Comparison of ENCODE assay signal across 1 cellular context in genomic region chr20:33825340-33826269, GRCh38.
TF ChIP-seq lines count a peak whose summit lies in the region.

No MANE protein-coding gene starts in this region.

TF ChIP-seq in HepG2, 621 proteins besides CTCF, POLR2A, EP300 and RAD21 (continued from another document and continues in another):
- TF ChIP-seq DZIP1 (CRISPR knock-in tag; IDR thresholded peaks at IDR 0.05) (no peak), NFKBIZ (CRISPR knock-in tag; IDR thresholded peaks at IDR 0.05) (no peak), TOPORS (CRISPR knock-in tag; IDR thresholded peaks at IDR 0.05) (no peak; the same call in 1 of the 2 replicates), RARG (CRISPR knock-in tag; IDR thresholded peaks at IDR 0.05; ENCODE audit: low read depth) (no peak), ZNF275 (CRISPR knock-in tag; IDR thresholded peaks at IDR 0.05; ENCODE audit: borderline replicate concordance) (no peak), MNT (IDR thresholded peaks at IDR 0.05) (no peak), THAP7 (CRISPR knock-in tag; IDR thresholded peaks at IDR 0.05) (no peak), ZSCAN25 (CRISPR knock-in tag; IDR thresholded peaks at IDR 0.05) (peak; percentile 54; the same call in 1 of the 2 replicates), ELK4 (CRISPR knock-in tag; IDR thresholded peaks at IDR 0.05; ENCODE audit: borderline replicate concordance) (no peak), ARNT (IDR thresholded peaks at IDR 0.05) (no peak), ZBTB7B (CRISPR knock-in tag; IDR thresholded peaks at IDR 0.05) (no peak), PAWR (CRISPR knock-in tag; IDR thresholded peaks at IDR 0.05; ENCODE audit: borderline replicate concordance) (no peak), BCL6 (CRISPR knock-in tag; IDR thresholded peaks at IDR 0.05) (peak; percentile 61), HNF4G (IDR thresholded peaks at IDR 0.05; ENCODE audit: borderline replicate concordance, low read depth, low read length) (peak; percentile 80), HNF4G (CRISPR knock-in tag; IDR thresholded peaks at IDR 0.05; ENCODE audit: borderline replicate concordance, low read depth) (peak; percentile 29; the same call in 1 of the 2 replicates), SAP130 (CRISPR knock-in tag; IDR thresholded peaks at IDR 0.05; ENCODE audit: low read depth) (peak; percentile 32; the same call in 1 of the 2 replicates), ZNF570 (CRISPR knock-in tag; IDR thresholded peaks at IDR 0.05; ENCODE audit: borderline replicate concordance) (no peak), RARA (CRISPR knock-in tag; IDR thresholded peaks at IDR 0.05) (no peak; the same call in none of the 2 replicates), ZNF720 (CRISPR knock-in tag; IDR thresholded peaks at IDR 0.05) (peak; percentile 32; the same call in 1 of the 2 replicates), ZNF367 (CRISPR knock-in tag; IDR thresholded peaks at IDR 0.05; ENCODE audit: borderline replicate concordance) (no peak), ZNF292 (CRISPR knock-in tag; IDR thresholded peaks at IDR 0.05; ENCODE audit: borderline replicate concordance, low read depth) (peak; percentile 34; the same call in 1 of the 2 replicates), PAF1 (CRISPR knock-in tag; IDR thresholded peaks at IDR 0.05) (no peak), SOX6 (IDR thresholded peaks at IDR 0.05) (no peak), SOX6 (CRISPR knock-in tag; IDR thresholded peaks at IDR 0.05) (peak; percentile 92), MAX (IDR thresholded peaks at IDR 0.05) (peak; percentile 27; the same call in 1 of the 2 replicates), ZNF235 (CRISPR knock-in tag; IDR thresholded peaks at IDR 0.05; ENCODE audit: borderline replicate concordance) (no peak), NR2F1 (CRISPR knock-in tag; IDR thresholded peaks at IDR 0.05) (peak; percentile 37; a peak in 1 of 4 replicates), CC2D1A (CRISPR knock-in tag; IDR thresholded peaks at IDR 0.05) (no peak), GLMP (CRISPR knock-in tag; IDR thresholded peaks at IDR 0.05; ENCODE audit: borderline replicate concordance) (no peak), ZSCAN5A (CRISPR knock-in tag; IDR thresholded peaks at IDR 0.05; ENCODE audit: borderline replicate concordance) (no peak), ZNF607 (CRISPR knock-in tag; IDR thresholded peaks at IDR 0.05; ENCODE audit: borderline replicate concordance) (no peak), TEF (CRISPR knock-in tag; IDR thresholded peaks at IDR 0.05) (no peak), ZNF710 (CRISPR knock-in tag; IDR thresholded peaks at IDR 0.05; ENCODE audit: borderline replicate concordance) (peak; percentile 14; the same call in 1 of the 2 replicates), TBX3 (IDR thresholded peaks at IDR 0.05; ENCODE audit: borderline replicate concordance) (no peak), KMT2A (CRISPR knock-in tag; IDR thresholded peaks at IDR 0.05) (no peak), HOXD1 (CRISPR knock-in tag; IDR thresholded peaks at IDR 0.05) (no peak), ZNF383 (CRISPR knock-in tag; IDR thresholded peaks at IDR 0.05; ENCODE audit: borderline replicate concordance) (no peak), TBL1XR1 (IDR thresholded peaks at IDR 0.05; ENCODE audit: borderline replicate concordance, low read length, partially characterized antibody) (no peak), FOXO4 (CRISPR knock-in tag; conservative IDR thresholded peaks at IDR 0.05) (no peak), SP1 (IDR thresholded peaks at IDR 0.05) (no peak), SP1 (CRISPR knock-in tag; IDR thresholded peaks at IDR 0.05) (no peak), NFE2L1 (CRISPR knock-in tag; IDR thresholded peaks at IDR 0.05; ENCODE audit: borderline replicate concordance) (no peak), NR2F6 (IDR thresholded peaks at IDR 0.05) (0 out of 2 replicates have a peak, but pooled peaks have one; percentile 32), NR2F6 (CRISPR knock-in tag; IDR thresholded peaks at IDR 0.05) (no peak), ZBTB21 (CRISPR knock-in tag; IDR thresholded peaks at IDR 0.05) (0 out of 2 replicates have a peak, but pooled peaks have one; percentile 28), TERF1 (CRISPR knock-in tag; IDR thresholded peaks at IDR 0.05) (0 out of 2 replicates have a peak, but pooled peaks have one; percentile 38), CREB1 (IDR thresholded peaks at IDR 0.05) (no peak), CREB1 (CRISPR knock-in tag; IDR thresholded peaks at IDR 0.05) (peak; percentile 44), FOXA3 (CRISPR knock-in tag; IDR thresholded peaks at IDR 0.05) (peak; percentile 14; the same call in 1 of the 2 replicates), ATF1 (CRISPR knock-in tag; IDR thresholded peaks at IDR 0.05) (peak; percentile 41; the same call in 1 of the 2 replicates), ZNF225 (CRISPR knock-in tag; IDR thresholded peaks at IDR 0.05) (no peak), NONO (IDR thresholded peaks at IDR 0.05) (no peak), NONO (CRISPR knock-in tag; conservative IDR thresholded peaks at IDR 0.05) (no peak), ATRX (CRISPR knock-in tag; IDR thresholded peaks at IDR 0.05; ENCODE audit: borderline replicate concordance) (no peak), CHCHD3 (CRISPR knock-in tag; IDR thresholded peaks at IDR 0.05) (0 out of 2 replicates have a peak, but pooled peaks have one; percentile 27), ONECUT2 (CRISPR knock-in tag; IDR thresholded peaks at IDR 0.05) (no peak)
